In the genomic region with DNA sequence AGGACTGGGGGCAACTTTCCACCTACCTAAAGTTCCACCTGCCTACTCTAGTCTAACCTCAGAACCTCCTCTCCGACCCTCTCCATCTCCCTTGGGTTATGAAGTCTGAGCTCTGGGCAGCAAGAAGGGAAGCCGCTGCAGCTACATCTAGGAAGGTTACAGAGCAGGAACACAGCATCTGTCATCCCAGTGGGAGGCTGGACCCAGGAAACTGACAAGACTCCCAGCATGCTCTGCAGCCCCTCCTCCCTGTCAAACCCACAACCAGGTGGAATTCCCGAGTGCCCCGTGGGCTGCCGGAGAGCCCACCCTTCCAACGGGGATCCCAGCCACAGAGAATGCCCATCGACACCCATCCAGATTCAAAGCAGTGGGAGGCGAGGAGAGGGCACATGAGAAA, we compare ENCODE assay signal across 9 cellular contexts. TPM values are rescaled to one million over a fixed set of nuclear protein-coding genes. Genes with fewer than 3 reads are reported as not detected.
A peak's percentile ranks its signal among the peaks of the same experiment; 100 is the strongest.
DNase-seq lines count a peak whose midpoint lies in the region; ATAC-seq lines count a peak whose summit lies in the region.
"Had no signal": no experiment of that assay in that cellular context is flagged by ENCODE, and none has a peak within 500 bp of the region (broad histone marks: within the 10 kb centered on the region; RNA-seq: fewer than 3 reads in every experiment).

No MANE protein-coding gene starts in this region.

- no peak overlapping the region for H3K27ac Mint-ChIP-seq in activated naive CD8-positive, alpha-beta T cell
- no peak overlapping the region for H3K27ac Mint-ChIP-seq in activated naive CD8-positive, alpha-beta T cell treated with anti-CD3 and anti-CD28 coated beads for 36 hours
- peak overlapping the region in 1 of 2 donors; percentile 36 for H3K27ac Mint-ChIP-seq in effector memory CD8-positive, alpha-beta T cell
- H3K27ac Mint-ChIP-seq in stimulated activated effector memory CD8-positive, alpha-beta T cell treated with anti-CD3 and anti-CD28 coated beads, Interleukin-12 subunit alpha, Interleukin-12 subunit beta, amount 100 ng/mL, for 72 hours, result no peak overlapping the region

- H3K9me3 ChIP-seq in HAP-1, result no peaks in the 10 kb centered on the region
- H3K9me3 ChIP-seq: tibial artery had no signal

- H3K27me3 Mint-ChIP-seq in activated naive CD8-positive, alpha-beta T cell, result peaks cover 9% of the 10 kb centered on the region
- H3K27me3 Mint-ChIP-seq in activated naive CD8-positive, alpha-beta T cell treated with anti-CD3 and anti-CD28 coated beads for 36 hours, result peaks cover 24% of the 10 kb centered on the region
- peaks cover 0 to 6% of the 10 kb centered on the region in 2 donors for H3K27me3 Mint-ChIP-seq in effector memory CD8-positive, alpha-beta T cell

- H3K36me3 ChIP-seq in HAP-1 (replicated peaks), result no peaks in the 10 kb centered on the region
- H3K36me3 ChIP-seq: tibial artery had no signal

- peaks cover 2% of the 10 kb centered on the region; the same call in 1 of the 2 replicates for H3K27me3 ChIP-seq in HAP-1 (ENCODE audit: low read depth)

- in situ Hi-C loops in HAP-1 (cut with MboI; ENCODE audit: low sequenced_read_pairs), result no loop called here

- no peak for ATAC-seq in effector memory CD8-positive, alpha-beta T cell (replicated peaks)
- no peak for ATAC-seq in stimulated activated effector memory CD8-positive, alpha-beta T cell treated with anti-CD3 and anti-CD28 coated beads, Interleukin-12 subunit alpha, Interleukin-12 subunit beta, amount 100 ng/mL, for 72 hours

- no peaks in the 10 kb centered on the region for H3K36me3 Mint-ChIP-seq in activated naive CD8-positive, alpha-beta T cell
- H3K36me3 Mint-ChIP-seq in activated naive CD8-positive, alpha-beta T cell treated with anti-CD3 and anti-CD28 coated beads for 36 hours, result no peaks in the 10 kb centered on the region
- no peaks in the 10 kb centered on the region for H3K36me3 Mint-ChIP-seq in effector memory CD8-positive, alpha-beta T cell (ENCODE audit: insufficient read depth)
- no peaks in the 10 kb centered on the region for H3K36me3 Mint-ChIP-seq in stimulated activated effector memory CD8-positive, alpha-beta T cell treated with anti-CD3 and anti-CD28 coated beads, Interleukin-12 subunit alpha, Interleukin-12 subunit beta, amount 100 ng/mL, for 72 hours

- H3K4me3 ChIP-seq in HAP-1, result no peak overlapping the region
- H3K4me3 ChIP-seq: tibial artery had no signal

- H3K4me1 Mint-ChIP-seq in activated naive CD8-positive, alpha-beta T cell (ENCODE audit: low read depth), result peaks cover 9% of the 10 kb centered on the region
- peaks cover 6% of the 10 kb centered on the region for H3K4me1 Mint-ChIP-seq in activated naive CD8-positive, alpha-beta T cell treated with anti-CD3 and anti-CD28 coated beads for 36 hours
- H3K4me1 Mint-ChIP-seq in effector memory CD8-positive, alpha-beta T cell (ENCODE audit: low read depth in 2 of 2), result peaks cover 20 to 23% of the 10 kb centered on the region in 2 donors
- peaks cover 23% of the 10 kb centered on the region for H3K4me1 Mint-ChIP-seq in stimulated activated effector memory CD8-positive, alpha-beta T cell treated with anti-CD3 and anti-CD28 coated beads, Interleukin-12 subunit alpha, Interleukin-12 subunit beta, amount 100 ng/mL, for 72 hours

- no peaks in the 10 kb centered on the region for H3K9me3 Mint-ChIP-seq in activated naive CD8-positive, alpha-beta T cell (ENCODE audit: low read depth)
- H3K9me3 Mint-ChIP-seq in activated naive CD8-positive, alpha-beta T cell treated with anti-CD3 and anti-CD28 coated beads for 36 hours, result no peaks in the 10 kb centered on the region
- H3K9me3 Mint-ChIP-seq in effector memory CD8-positive, alpha-beta T cell, result no peaks in the 10 kb centered on the region
- H3K9me3 Mint-ChIP-seq in stimulated activated effector memory CD8-positive, alpha-beta T cell treated with anti-CD3 and anti-CD28 coated beads, Interleukin-12 subunit alpha, Interleukin-12 subunit beta, amount 100 ng/mL, for 72 hours, result no peaks in the 10 kb centered on the region

- DNase-seq in activated naive CD8-positive, alpha-beta T cell treated with anti-CD3 and anti-CD28 coated beads for 36 hours, result no peak
- DNase-seq in NCI-H146 treated with DMSO at 0.1 percent for 48 hours (lab: John Stamatoyannopoulos, UW; ENCODE audit: unreplicated experiment) (peak; percentile 32), COR-L47 (lab: John Stamatoyannopoulos, UW) (no peak), HAP-1 (ENCODE audit: low spot score in 2 of 2) (no peak), HuH-7 (ENCODE audit: low spot score) (no peak)
- no peak for DNase-seq in effector memory CD8-positive, alpha-beta T cell
- no peak for DNase-seq in stimulated activated effector memory CD8-positive, alpha-beta T cell treated with anti-CD3 and anti-CD28 coated beads, Interleukin-12 subunit alpha, Interleukin-12 subunit beta, amount 100 ng/mL, for 72 hours (ENCODE audit: low spot score in 2 of 2)
- DNase-seq: tibial artery had no signal

- peak overlapping the region; percentile 87 for H3K4me3 Mint-ChIP-seq in activated naive CD8-positive, alpha-beta T cell
- H3K4me3 Mint-ChIP-seq in activated naive CD8-positive, alpha-beta T cell treated with anti-CD3 and anti-CD28 coated beads for 36 hours, result no peak overlapping the region
- H3K4me3 Mint-ChIP-seq in effector memory CD8-positive, alpha-beta T cell, result peak overlapping the region; percentile 80 to 87
- peak overlapping the region; percentile 73 for H3K4me3 Mint-ChIP-seq in stimulated activated effector memory CD8-positive, alpha-beta T cell treated with anti-CD3 and anti-CD28 coated beads, Interleukin-12 subunit alpha, Interleukin-12 subunit beta, amount 100 ng/mL, for 72 hours

- no peaks in the 10 kb centered on the region; the same call in none of the 2 replicates for H3K4me1 ChIP-seq in HAP-1

RNA-seq across cellular contexts. Expression of gene TESC, which starts 2.1 kb away (rescaled TPM):
- total RNA-seq in activated naive CD8-positive, alpha-beta T cell treated with anti-CD3 and anti-CD28 coated beads for 36 hours, result 10 to 100 TPM; 28.6 to 29.7 TPM
